ENCODE assay signal across 10 cellular contexts in genomic region chr17:68344701-68345136, GRCh38. TPM values are rescaled to one million over a fixed set of nuclear protein-coding genes. Genes with fewer than 3 reads are reported as not detected.
DNase-seq lines count a peak whose midpoint lies in the region; ATAC-seq and TF ChIP-seq lines count a peak whose summit lies in the region.
"Had no signal": no experiment of that assay in that cellular context is flagged by ENCODE, and none has a peak within 500 bp of the region (broad histone marks: within the 10 kb centered on the region; RNA-seq: fewer than 3 reads in every experiment).

No MANE protein-coding gene starts in this region.

- H3K27ac Mint-ChIP-seq in CD8-positive, alpha-beta T cell = peak overlapping the region; percentile 83
- peak overlapping the region; percentile 81 for H3K27ac Mint-ChIP-seq in activated T-helper 1 cell treated with anti-CD3 and anti-CD28 coated beads, Interleukin-12 subunit alpha, Interleukin-12 subunit beta, Interleukin-2, Interleukin-4 antibody, amounts not matched to agents 30 ng/mL and 10 ng/mL and 1 ng/mL, durations not matched to agents 14 hours and 24 hours and 36 hours
- no peak overlapping the region for H3K27ac Mint-ChIP-seq in endodermal cell

- DNase-seq in CD8-positive, alpha-beta T cell = peak; percentile 8 to 75 (median 52)
- peak; percentile 44 for DNase-seq in SK-MEL-5 (ENCODE audit: low read depth, low spot score)
- peak; percentile 19 for DNase-seq in activated T-helper 1 cell treated with anti-CD3 and anti-CD28 coated beads, Interleukin-12 subunit alpha, Interleukin-12 subunit beta, Interleukin-2, Interleukin-4 antibody, amounts not matched to agents 30 ng/mL and 10 ng/mL and 1 ng/mL, durations not matched to agents 14 hours and 24 hours and 36 hours (ENCODE audit: low spot score)
- DNase-seq in neuronal stem cell (ENCODE audit: low spot score) = peak; percentile 23
- DNase-seq in endodermal cell = no peak
- DNase-seq in dedifferentiated amniotic fluid mesenchymal stem cell (ENCODE audit: extremely low spot score) = no peak
- DNase-seq in NCI-H82 treated with DMSO at 0.1 percent for 48 hours (lab: John Stamatoyannopoulos, UW; ENCODE audit: unreplicated experiment) = no peak
- DNase-seq: left ventricle myocardium inferior had no signal

- no peak overlapping the region for H3K18ac ChIP-seq in neuronal stem cell (ENCODE audit: low read length)

- H3K4me2 ChIP-seq in neuronal stem cell (ENCODE audit: insufficient read depth, low read length, poor library complexity, severe bottlenecking) = no peak overlapping the region

- no peak overlapping the region for H4K91ac ChIP-seq in neuronal stem cell (ENCODE audit: low read depth, low read length, poor library complexity)

- no CpG with 5 or more reads among the region's 4 CpGs for WGBS in neuronal stem cell (ENCODE audit: extremely low coverage in 2 of 2, insufficient read length in 2 of 2, insufficient replicate concordance in 1 of 2), 2 donors
- 88 to 91% methylated on average over 4 of the region's 4 CpGs for WGBS in endodermal cell (ENCODE audit: insufficient coverage in 1 of 2, insufficient read length in 1 of 2), 2 experiments

- in situ Hi-C loops in SK-MEL-5 (cut with HindIII; ENCODE audit: low pct_unique_long_range_greater_than_20kb, low sequenced_read_pairs) = no loop called here

- no peak overlapping the region for H2BK15ac ChIP-seq in neuronal stem cell (ENCODE audit: low read length)

- intact Hi-C loops in CD8-positive, alpha-beta T cell (cut with DNase I, micrococcal nuclease) = loop anchor here in 1 of 2 experiments (5.0 kb wide), 1 partner anchor 47 kb away; no protein-coding TSS in a partner anchor
- intact Hi-C loops in activated T-helper 1 cell treated with anti-CD3 and anti-CD28 coated beads, Interleukin-12 subunit alpha, Interleukin-12 subunit beta, Interleukin-2, Interleukin-4 antibody, amounts not matched to agents 30 ng/mL and 10 ng/mL and 1 ng/mL, durations not matched to agents 14 hours and 24 hours and 36 hours (cut with micrococcal nuclease) = loop anchor here (5.0 kb wide), 4 partner anchors 38 to 168 kb away; partner anchors contain the start of gene PRKAR1A

- peaks cover 69% of the 10 kb centered on the region for H3K4me1 Mint-ChIP-seq in CD8-positive, alpha-beta T cell (ENCODE audit: low read depth)
- peaks cover 63% of the 10 kb centered on the region for H3K4me1 Mint-ChIP-seq in activated T-helper 1 cell treated with anti-CD3 and anti-CD28 coated beads, Interleukin-12 subunit alpha, Interleukin-12 subunit beta, Interleukin-2, Interleukin-4 antibody, amounts not matched to agents 30 ng/mL and 10 ng/mL and 1 ng/mL, durations not matched to agents 14 hours and 24 hours and 36 hours (ENCODE audit: low read depth)
- peaks cover 8% of the 10 kb centered on the region for H3K4me1 Mint-ChIP-seq in endodermal cell

- no peaks in the 10 kb centered on the region for H3K36me3 ChIP-seq in CD8-positive, alpha-beta T cell (ENCODE audit: insufficient read depth, low read length)
- peaks cover 0 to 46% of the 10 kb centered on the region in 2 donors for H3K36me3 ChIP-seq in neuronal stem cell (replicated peaks in 1 of 2; ENCODE audit: control insufficient read depth in 2 of 2, insufficient read depth in 2 of 2, low read length in 2 of 2)
- H3K36me3 ChIP-seq in endodermal cell (ENCODE audit: control insufficient read depth, insufficient read depth, low read length) = no peaks in the 10 kb centered on the region
- H3K36me3 ChIP-seq: left ventricle myocardium inferior had no signal

- ATAC-seq in CD8-positive, alpha-beta T cell = peak; percentile 62
- no peak for ATAC-seq in GM18519 (IDR thresholded peaks at IDR 0.05; ENCODE audit: low FRiP score, unreplicated experiment)

- CTCF ChIA-PET in CD8-positive, alpha-beta T cell (lab: Charles Lee) = interaction anchor here (1.0 to 2.0 kb wide), 6 partner anchors 10 to 91 kb away, joined by 3 to 6 read pairs (median 4); no protein-coding TSS in a partner anchor

- H3K9me3 Mint-ChIP-seq in CD8-positive, alpha-beta T cell = no peaks in the 10 kb centered on the region
- H3K9me3 Mint-ChIP-seq in activated T-helper 1 cell treated with anti-CD3 and anti-CD28 coated beads, Interleukin-12 subunit alpha, Interleukin-12 subunit beta, Interleukin-2, Interleukin-4 antibody, amounts not matched to agents 30 ng/mL and 10 ng/mL and 1 ng/mL, durations not matched to agents 14 hours and 24 hours and 36 hours = no peaks in the 10 kb centered on the region
- H3K9me3 Mint-ChIP-seq in endodermal cell = no peaks in the 10 kb centered on the region

- no peak for TF ChIP-seq CTCF in CD8-positive, alpha-beta T cell (IDR thresholded peaks at IDR 0.05)
- TF ChIP-seq CTCF in endodermal cell (conservative IDR thresholded peaks at IDR 0.05) = no peak

- peaks cover 61% of the 10 kb centered on the region for H3K4me1 ChIP-seq in CD8-positive, alpha-beta T cell (ENCODE audit: insufficient read depth, low read length)
- peaks cover 3 to 17% of the 10 kb centered on the region in 2 donors for H3K4me1 ChIP-seq in neuronal stem cell (ENCODE audit: control insufficient read depth in 2 of 2, insufficient read depth in 1 of 2, low read depth in 1 of 2, low read length in 2 of 2)
- H3K4me1 ChIP-seq in endodermal cell (ENCODE audit: control insufficient read depth, insufficient read depth, low read length) = peaks cover 4% of the 10 kb centered on the region
- H3K4me1 ChIP-seq: left ventricle myocardium inferior had no signal

- no peak overlapping the region for H2BK12ac ChIP-seq in neuronal stem cell (ENCODE audit: low read length)

- H3K14ac ChIP-seq in neuronal stem cell (ENCODE audit: low read length) = no peak overlapping the region

- no peaks in the 10 kb centered on the region for H3K9me3 ChIP-seq in CD8-positive, alpha-beta T cell (ENCODE audit: low read length)
- H3K9me3 ChIP-seq in neuronal stem cell (replicated peaks in 1 of 2; ENCODE audit: control insufficient read depth in 2 of 2, insufficient read depth in 1 of 2, low read depth in 1 of 2, low read length in 2 of 2) (no peaks in the 10 kb centered on the region), endodermal cell (ENCODE audit: control insufficient read depth, low read length) (no peaks in the 10 kb centered on the region)
- H3K9me3 ChIP-seq: left ventricle myocardium inferior had no signal

- H3K79me1 ChIP-seq in neuronal stem cell (ENCODE audit: low read depth, low read length) = no peaks in the 10 kb centered on the region

- no peak overlapping the region for H4K8ac ChIP-seq in neuronal stem cell (ENCODE audit: low read depth, low read length)

- H2AFZ ChIP-seq in neuronal stem cell (ENCODE audit: low read length) = no peak overlapping the region

- H3K23ac ChIP-seq in neuronal stem cell (ENCODE audit: low read depth, low read length, poor library complexity) = no peak overlapping the region

- no peaks in the 10 kb centered on the region for H3K27me3 Mint-ChIP-seq in CD8-positive, alpha-beta T cell (ENCODE audit: low read depth)
- H3K27me3 Mint-ChIP-seq in activated T-helper 1 cell treated with anti-CD3 and anti-CD28 coated beads, Interleukin-12 subunit alpha, Interleukin-12 subunit beta, Interleukin-2, Interleukin-4 antibody, amounts not matched to agents 30 ng/mL and 10 ng/mL and 1 ng/mL, durations not matched to agents 14 hours and 24 hours and 36 hours (ENCODE audit: insufficient read depth) = no peaks in the 10 kb centered on the region
- no peaks in the 10 kb centered on the region for H3K27me3 Mint-ChIP-seq in endodermal cell (ENCODE audit: insufficient read depth)

- no peaks in the 10 kb centered on the region for H3K27me3 ChIP-seq in CD8-positive, alpha-beta T cell (ENCODE audit: insufficient read depth, low read length)
- H3K27me3 ChIP-seq in neuronal stem cell (ENCODE audit: control insufficient read depth in 3 of 3, insufficient read depth in 3 of 3, low read depth in 1 of 3, low read length in 3 of 3) = no peaks in the 10 kb centered on the region
- H3K27me3 ChIP-seq in endodermal cell (ENCODE audit: control insufficient read depth, insufficient read depth, low read length, poor library complexity, severe bottlenecking) = no peaks in the 10 kb centered on the region

- H3K4ac ChIP-seq in neuronal stem cell (ENCODE audit: low read length) = no peak overlapping the region

- no peak overlapping the region for H2BK5ac ChIP-seq in neuronal stem cell (ENCODE audit: low read length)

- H3K36me3 Mint-ChIP-seq in CD8-positive, alpha-beta T cell = no peaks in the 10 kb centered on the region
- H3K36me3 Mint-ChIP-seq in activated T-helper 1 cell treated with anti-CD3 and anti-CD28 coated beads, Interleukin-12 subunit alpha, Interleukin-12 subunit beta, Interleukin-2, Interleukin-4 antibody, amounts not matched to agents 30 ng/mL and 10 ng/mL and 1 ng/mL, durations not matched to agents 14 hours and 24 hours and 36 hours (ENCODE audit: low read depth) = peaks cover 9% of the 10 kb centered on the region
- no peaks in the 10 kb centered on the region for H3K36me3 Mint-ChIP-seq in endodermal cell (ENCODE audit: low read depth)

- H2BK120ac ChIP-seq in neuronal stem cell (ENCODE audit: low read depth, low read length) = no peak overlapping the region

- peak overlapping the region; percentile 38 for H3K4me3 Mint-ChIP-seq in CD8-positive, alpha-beta T cell
- H3K4me3 Mint-ChIP-seq in activated T-helper 1 cell treated with anti-CD3 and anti-CD28 coated beads, Interleukin-12 subunit alpha, Interleukin-12 subunit beta, Interleukin-2, Interleukin-4 antibody, amounts not matched to agents 30 ng/mL and 10 ng/mL and 1 ng/mL, durations not matched to agents 14 hours and 24 hours and 36 hours = peak overlapping the region; percentile 53
- no peak overlapping the region for H3K4me3 Mint-ChIP-seq in endodermal cell

- H3K4me3 ChIP-seq in CD8-positive, alpha-beta T cell (ENCODE audit: low read depth, low read length) = no peak overlapping the region
- H3K4me3 ChIP-seq in neuronal stem cell (ENCODE audit: low read length in 2 of 2) (no peak overlapping the region), endodermal cell (ENCODE audit: low read length) (no peak overlapping the region)
- H3K4me3 ChIP-seq: left ventricle myocardium inferior had no signal

- H3K9ac ChIP-seq in neuronal stem cell (ENCODE audit: low read depth, low read length, poor library complexity) (no peak overlapping the region), endodermal cell (ENCODE audit: extremely low read depth, low read length, poor library complexity, severe bottlenecking) (no peak overlapping the region)

- POLR2A ChIA-PET in CD8-positive, alpha-beta T cell (lab: Charles Lee) = interaction anchor here (0.8 to 1.8 kb wide), 6 partner anchors 9 to 54 kb away, joined by 3 to 5 read pairs (median 4); partner anchors contain the start of genes ARSG and SLC16A6

- H2AK5ac ChIP-seq in neuronal stem cell (ENCODE audit: low read depth, low read length) = no peak overlapping the region

- no peak overlapping the region for H3K27ac ChIP-seq in CD8-positive, alpha-beta T cell (ENCODE audit: low read depth, low read length)
- no peak overlapping the region for H3K27ac ChIP-seq in neuronal stem cell (replicated peaks; ENCODE audit: low read length)
- H3K27ac ChIP-seq in endodermal cell (ENCODE audit: low read depth, low read length) = no peak overlapping the region
- H3K27ac ChIP-seq: left ventricle myocardium inferior had no signal

RNA-seq across cellular contexts. Expression of gene ARSG, which starts 53.4 kb away (rescaled TPM):
- total RNA-seq in CD8-positive, alpha-beta T cell = 10 to 100 TPM in 1 of 2 experiments, 1 to 10 TPM in 1; 6.7 to 10.6 TPM
- total RNA-seq in SK-MEL-5 (2014; rRNA removed; shearing (Covaris generic)) = 31.7 and 32.9 TPM in 2 replicates
- 26.5 and 42.3 TPM in 2 replicates for polyA plus RNA-seq in SK-MEL-5 (2015; cell fraction: cytosol; rRNA removed)
- 48.1 and 65.6 TPM in 2 replicates for polyA plus RNA-seq in SK-MEL-5 (2015; cell fraction: nucleus; rRNA removed)
- total RNA-seq in activated T-helper 1 cell treated with anti-CD3 and anti-CD28 coated beads, Interleukin-12 subunit alpha, Interleukin-12 subunit beta, Interleukin-2, Interleukin-4 antibody, amounts not matched to agents 30 ng/mL and 10 ng/mL and 1 ng/mL, durations not matched to agents 14 hours and 24 hours and 36 hours = 5.5 and 6.7 TPM in 2 replicates
- 4.4 TPM for polyA plus RNA-seq in neuronal stem cell (2013, experiment 1 of 2)
- polyA plus RNA-seq in neuronal stem cell (2013, experiment 2 of 2) = 4.2 TPM
- 10 to 100 TPM in 1 of 2 donors, 1 to 10 TPM in 1; 4.4 to 14.1 TPM for total RNA-seq in endodermal cell
- 6.2 TPM for polyA plus RNA-seq in endodermal cell (2013, experiment 1 of 2)
- polyA plus RNA-seq in endodermal cell (2013, experiment 2 of 2) = 5.0 TPM

RNA-seq across cellular contexts. Expression of gene SLC16A6, which starts 53.8 kb away (rescaled TPM):
- total RNA-seq in CD8-positive, alpha-beta T cell = 10 to 100 TPM; 10.7 to 11.0 TPM
- 707 and 748 TPM in 2 replicates for total RNA-seq in SK-MEL-5 (2014; rRNA removed; shearing (Covaris generic))
- polyA plus RNA-seq in SK-MEL-5 (2015; cell fraction: cytosol; rRNA removed) = 399 and 508 TPM in 2 replicates
- polyA plus RNA-seq in SK-MEL-5 (2015; cell fraction: nucleus; rRNA removed) = 214 and 238 TPM in 2 replicates
- 3.0 and 3.8 TPM in 2 replicates for total RNA-seq in activated T-helper 1 cell treated with anti-CD3 and anti-CD28 coated beads, Interleukin-12 subunit alpha, Interleukin-12 subunit beta, Interleukin-2, Interleukin-4 antibody, amounts not matched to agents 30 ng/mL and 10 ng/mL and 1 ng/mL, durations not matched to agents 14 hours and 24 hours and 36 hours
- 0.04 TPM for polyA plus RNA-seq in neuronal stem cell (2013, experiment 1 of 2)
- polyA plus RNA-seq in neuronal stem cell (2013, experiment 2 of 2) = 0.06 TPM
- total RNA-seq in endodermal cell = under 1 TPM; 0.18 to 0.58 TPM
- polyA plus RNA-seq in endodermal cell (2013, experiment 1 of 2) = 0.32 TPM
- 0.37 TPM for polyA plus RNA-seq in endodermal cell (2013, experiment 2 of 2)
- total RNA-seq: epithelial cell of proximal tubule had no signal

Comparison
In these comparisons a context has a peak if more than half of its experiments do, and no peak if none do; other contexts are left out.
1. DNase-seq: peak in CD8-positive, alpha-beta T cell (7 of 7), SK-MEL-5 (single experiment), activated T-helper 1 cell treated with anti-CD3 and anti-CD28 coated beads, Interleukin-12 subunit alpha, Interleukin-12 subunit beta, Interleukin-2, Interleukin-4 antibody, amounts not matched to agents 30 ng/mL and 10 ng/mL and 1 ng/mL, durations not matched to agents 14 hours and 24 hours and 36 hours (single experiment) and neuronal stem cell (single experiment); none in endodermal cell (single experiment), dedifferentiated amniotic fluid mesenchymal stem cell (single experiment) and NCI-H82 treated with DMSO at 0.1 percent for 48 hours (single experiment).
2. RNA of gene SLC16A6, which starts 53.8 kb away (total RNA-seq): 707 to 748 TPM in SK-MEL-5; 10.7 to 11.0 TPM in CD8-positive, alpha-beta T cell, 3.0 to 3.8 TPM in activated T-helper 1 cell treated with anti-CD3 and anti-CD28 coated beads, Interleukin-12 subunit alpha, Interleukin-12 subunit beta, Interleukin-2, Interleukin-4 antibody, amounts not matched to agents 30 ng/mL and 10 ng/mL and 1 ng/mL, durations not matched to agents 14 hours and 24 hours and 36 hours and 0.18 to 0.58 TPM in endodermal cell; every median in the first group is over 10 times any median in the second.